ENCODE assay signal across 13 cellular contexts in the genomic region with DNA sequence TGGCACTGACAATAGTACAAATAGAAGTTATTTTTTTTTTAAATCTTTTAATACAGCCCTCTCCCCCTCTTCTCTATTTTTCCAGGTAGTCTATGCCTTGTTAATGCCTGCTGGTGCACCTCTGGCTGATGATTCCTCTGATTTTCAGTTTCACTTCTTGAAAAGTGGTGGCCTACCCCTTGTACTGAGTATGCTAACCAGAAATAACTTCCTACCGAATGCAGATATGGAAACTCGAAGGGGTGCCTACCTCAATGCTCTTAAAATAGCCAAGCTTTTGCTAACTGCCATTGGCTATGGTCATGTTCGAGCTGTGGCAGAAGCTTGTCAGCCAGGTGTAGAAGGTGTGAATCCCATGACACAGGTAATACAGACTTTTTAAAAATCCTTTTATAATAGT.
DNase-seq lines count a peak whose midpoint lies in the region; ATAC-seq, FAIRE-seq and TF ChIP-seq lines count a peak whose summit lies in the region.
"Had no signal": no experiment of that assay in that cellular context is flagged by ENCODE, and none has a peak within 500 bp of the region (broad histone marks: within the 10 kb centered on the region; RNA-seq: fewer than 3 reads in every experiment).

No MANE protein-coding gene starts in this region.

- H3K9ac ChIP-seq in GM12878 (ENCODE audit: control insufficient read depth, insufficient read depth, low read length) = no peak overlapping the region

- TF ChIP-seq CTCF in GM12878 (IDR thresholded peaks at IDR 0.05 in 2 of 3, conservative IDR thresholded peaks at IDR 0.05 in 1 of 3; ENCODE audit: control insufficient read depth in 2 of 3, extremely low read depth in 1 of 3, insufficient read depth in 1 of 3, low read depth in 3 of 3, low read length in 3 of 3) = no peak

- no peaks in the 10 kb centered on the region for H3K27me3 Mint-ChIP-seq in activated CD4-positive, alpha-beta memory T cell treated with anti-CD3 and anti-CD28 coated beads, Interleukin-2, amount 10 ng/mL, durations not matched to agents 7 days and 5 days
- no peaks in the 10 kb centered on the region for H3K27me3 Mint-ChIP-seq in activated CD4-positive, alpha-beta memory T cell treated with anti-CD3 and anti-CD28 coated beads for 36 hours

- no peaks in the 10 kb centered on the region for H4K20me1 ChIP-seq in GM12878 (ENCODE audit: control insufficient read depth, insufficient read depth)

- TF ChIP-seq RAD21 in GM12878 (IDR thresholded peaks at IDR 0.05; ENCODE audit: insufficient read depth, low read depth, low read length) = no peak

- peak overlapping the region; percentile 57 for H3K27ac Mint-ChIP-seq in activated CD4-positive, alpha-beta memory T cell treated with anti-CD3 and anti-CD28 coated beads, Interleukin-2, amount 10 ng/mL, durations not matched to agents 7 days and 5 days
- H3K27ac Mint-ChIP-seq in activated CD4-positive, alpha-beta memory T cell treated with anti-CD3 and anti-CD28 coated beads for 36 hours = no peak overlapping the region
- H3K27ac Mint-ChIP-seq: GM23338, nephron had no signal

- H3K9me3 Mint-ChIP-seq in activated CD4-positive, alpha-beta memory T cell treated with anti-CD3 and anti-CD28 coated beads, Interleukin-2, amount 10 ng/mL, durations not matched to agents 7 days and 5 days = no peaks in the 10 kb centered on the region
- no peaks in the 10 kb centered on the region for H3K9me3 Mint-ChIP-seq in activated CD4-positive, alpha-beta memory T cell treated with anti-CD3 and anti-CD28 coated beads for 36 hours
- H3K9me3 Mint-ChIP-seq: GM23338, nephron had no signal

- peaks cover 48% of the 10 kb centered on the region for H3K36me3 Mint-ChIP-seq in activated CD4-positive, alpha-beta memory T cell treated with anti-CD3 and anti-CD28 coated beads, Interleukin-2, amount 10 ng/mL, durations not matched to agents 7 days and 5 days (ENCODE audit: low read depth)
- peaks cover 21% of the 10 kb centered on the region for H3K36me3 Mint-ChIP-seq in activated CD4-positive, alpha-beta memory T cell treated with anti-CD3 and anti-CD28 coated beads for 36 hours

- ATAC-seq in GM19463 (IDR thresholded peaks at IDR 0.05; ENCODE audit: unreplicated experiment) (peak; percentile 53), HG03432 (IDR thresholded peaks at IDR 0.05; ENCODE audit: unreplicated experiment) (peak; percentile 65), GM12878 (peak; percentile 73), HG03280 (IDR thresholded peaks at IDR 0.05; ENCODE audit: unreplicated experiment) (no peak)
- ATAC-seq: GM23338 had no signal

- intact Hi-C loops in activated CD4-positive, alpha-beta memory T cell treated with anti-CD3 and anti-CD28 coated beads for 36 hours (cut with micrococcal nuclease) = no loop called here
- intact Hi-C loops in GM12878 (cut with micrococcal nuclease; ENCODE audit: unreplicated experiment) = loop anchor here (5.0 kb wide), 2 partner anchors 53 to 148 kb away; partner anchors contain the start of gene DDX3X

- TF ChIP-seq EP300 in GM12878 (IDR thresholded peaks at IDR 0.05; ENCODE audit: borderline replicate concordance in 1 of 2, control insufficient read depth in 1 of 2, low read depth in 2 of 2, low read length in 2 of 2) = no peak

- FAIRE-seq in GM12878 (lab: Jason Lieb, UNC) = peak; percentile 23
- FAIRE-seq: urothelium cell line had no signal

- POLR2A ChIA-PET in activated CD4-positive, alpha-beta memory T cell treated with anti-CD3 and anti-CD28 coated beads, Interleukin-2, amount 10 ng/mL, durations not matched to agents 7 days and 5 days (lab: Charles Lee) = no interaction called here
- POLR2A ChIA-PET in activated CD4-positive, alpha-beta memory T cell treated with anti-CD3 and anti-CD28 coated beads for 36 hours (lab: Charles Lee) = no interaction called here
- POLR2A ChIA-PET in GM12878 (lab: Charles Lee) = no interaction called here

- TF ChIP-seq POLR2A in GM12878 (IDR thresholded peaks at IDR 0.05; ENCODE audit: low read depth, low read length) = no peak

- H3K4me3 Mint-ChIP-seq in activated CD4-positive, alpha-beta memory T cell treated with anti-CD3 and anti-CD28 coated beads, Interleukin-2, amount 10 ng/mL, durations not matched to agents 7 days and 5 days = no peak overlapping the region
- no peak overlapping the region for H3K4me3 Mint-ChIP-seq in activated CD4-positive, alpha-beta memory T cell treated with anti-CD3 and anti-CD28 coated beads for 36 hours
- H3K4me3 Mint-ChIP-seq: GM23338, nephron had no signal

- RAD21 ChIA-PET in GM12878 (lab: Charles Lee; ENCODE audit: unreplicated experiment) = interaction anchor here (1.6 to 10.5 kb wide), 2 partner anchors 69 to 532 kb away, joined by 5 to 116 read pairs; no protein-coding TSS in a partner anchor

- WGBS in GM12878 (ENCODE audit: insufficient coverage, insufficient replicate concordance, low lambda C conversion rate, missing lambda C conversion rate) = 31% methylated on average over 3 of the region's 3 CpGs

- H3K4me1 Mint-ChIP-seq in activated CD4-positive, alpha-beta memory T cell treated with anti-CD3 and anti-CD28 coated beads, Interleukin-2, amount 10 ng/mL, durations not matched to agents 7 days and 5 days = peaks cover 27% of the 10 kb centered on the region
- peaks cover 16% of the 10 kb centered on the region for H3K4me1 Mint-ChIP-seq in activated CD4-positive, alpha-beta memory T cell treated with anti-CD3 and anti-CD28 coated beads for 36 hours (ENCODE audit: low read depth)

- H2AFZ ChIP-seq in GM12878 (ENCODE audit: control insufficient read depth, low read depth, low read length) = no peak overlapping the region
- H2AFZ ChIP-seq: GM23338 had no signal

- peak overlapping the region; percentile 51 for H3K4me2 ChIP-seq in GM12878 (ENCODE audit: control insufficient read depth, insufficient read depth)
- H3K4me2 ChIP-seq: GM23338 had no signal

- no peak overlapping the region for H3K27ac ChIP-seq in GM12878 (ENCODE audit: control insufficient read depth, insufficient read depth)

- H3K4me1 ChIP-seq in GM12878 (ENCODE audit: control insufficient read depth, insufficient read depth, low read length) = peaks cover 11% of the 10 kb centered on the region; the same call in 1 of the 2 replicates

- H3K79me2 ChIP-seq in GM12878 (ENCODE audit: control insufficient read depth, insufficient read depth, low read length) = no peaks in the 10 kb centered on the region

- H3K27me3 ChIP-seq in GM12878 (replicated peaks in 1 of 2; ENCODE audit: control insufficient read depth in 2 of 2, insufficient read depth in 2 of 2, low read length in 1 of 2) = no peaks in the 10 kb centered on the region

- CTCF ChIA-PET in activated CD4-positive, alpha-beta memory T cell treated with anti-CD3 and anti-CD28 coated beads, Interleukin-2, amount 10 ng/mL, durations not matched to agents 7 days and 5 days (lab: Charles Lee) = no interaction called here
- CTCF ChIA-PET in activated CD4-positive, alpha-beta memory T cell treated with anti-CD3 and anti-CD28 coated beads for 36 hours (lab: Charles Lee) = interaction anchor here (1.0 kb wide), 1 partner anchor 69 kb away, joined by 3 read pairs; no protein-coding TSS in a partner anchor
- CTCF ChIA-PET in GM12878 (lab: Yijun Ruan, JAX) = interaction anchor here (0.5 to 9.8 kb wide), 3 partner anchors 52 to 91 kb away, joined by 3 to 227 read pairs (median 5); no protein-coding TSS in a partner anchor

- no TSS peak for BruUV-seq in GM12878 (replicated peaks; lab: Mats Ljungman, UMichigan)

- in situ Hi-C loops in GM12878 (cut with MboI) = loop anchor here (5.0 kb wide), 1 partner anchor 68 kb away; no protein-coding TSS in a partner anchor

- no peaks in the 10 kb centered on the region for H3K9me3 ChIP-seq in GM12878 (replicated peaks; ENCODE audit: control insufficient read depth, insufficient read depth, low read length)

- no peak overlapping the region for H3K4me3 ChIP-seq in GM12878
- H3K4me3 ChIP-seq: GM23338 had no signal

- H3K36me3 ChIP-seq in GM12878 (ENCODE audit: control insufficient read depth in 2 of 2, insufficient read depth in 2 of 2, low read length in 1 of 2) = peaks cover 0 to 15% of the 10 kb centered on the region in 2 experiments; a peak in 3 of 4 replicates

- SMC1A ChIA-PET in GM12878 (lab: Charles Lee; ENCODE audit: uncharacterized antibody, unreplicated experiment) = interaction anchor here (1.1 to 11.4 kb wide), 5 partner anchors 9 to 72 kb away, joined by 3 to 163 read pairs (median 5); no protein-coding TSS in a partner anchor

- no peak for DNase-seq in activated CD4-positive, alpha-beta memory T cell treated with anti-CD3 and anti-CD28 coated beads, Interleukin-2, amount 10 ng/mL, durations not matched to agents 7 days and 5 days
- DNase-seq in activated CD4-positive, alpha-beta memory T cell treated with anti-CD3 and anti-CD28 coated beads for 36 hours = no peak
- DNase-seq in GM12878 (ENCODE audit: low read depth, low spot score) (peak; percentile 33), retina (no peak), NCI-H1694 (lab: John Stamatoyannopoulos, UW) (no peak)
- DNase-seq: activated T-cell treated with anti-CD3 and anti-CD28 coated beads for 4 hours; effector memory CD4-positive, alpha-beta T cell had no signal

TF ChIP-seq in GM12878, 131 proteins besides CTCF, POLR2A, EP300 and RAD21 (continues in another document):
- TF ChIP-seq MEF2B (IDR thresholded peaks at IDR 0.05; ENCODE audit: partially characterized antibody, poor library complexity, severe bottlenecking) (peak; percentile 80), IKZF2 (IDR thresholded peaks at IDR 0.05) (peak; percentile 75 to 80), SRF (IDR thresholded peaks at IDR 0.05; ENCODE audit: low read depth in 2 of 2, low read length in 2 of 2) (no peak), SREBF1 (IDR thresholded peaks at IDR 0.05; ENCODE audit: low read length) (no peak), IRF3 (IDR thresholded peaks at IDR 0.05) (no peak), IKZF1 (conservative IDR thresholded peaks at IDR 0.05) (peak; percentile 57), YY1 (IDR thresholded peaks at IDR 0.05; ENCODE audit: low read depth, low read length) (no peak)
